30 cellular contexts compared by ENCODE assay signal in the genomic region with DNA sequence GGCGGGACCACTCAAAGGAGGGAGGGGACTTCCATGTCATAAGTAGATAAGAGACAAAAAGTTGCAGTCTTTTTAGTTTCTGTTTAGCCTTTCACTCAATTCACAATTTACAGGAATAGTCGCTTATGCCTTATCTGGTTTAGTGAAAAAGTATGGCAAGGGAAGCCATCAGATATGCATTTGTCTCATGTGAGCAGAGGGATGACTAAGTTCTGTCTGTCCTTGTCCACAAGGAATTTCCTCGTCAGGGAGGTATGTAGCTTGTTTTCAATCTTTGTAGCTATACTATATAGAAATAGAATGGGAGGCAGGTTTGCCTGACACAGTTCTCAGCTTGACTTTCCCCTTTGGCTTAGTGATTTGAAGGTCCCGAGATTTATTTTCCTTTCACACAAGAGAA.
A peak's percentile ranks its signal among the peaks of the same experiment; 100 is the strongest.
DNase-seq lines count a peak whose midpoint lies in the region; ATAC-seq, FAIRE-seq and TF ChIP-seq lines count a peak whose summit lies in the region.
"Had no signal": no experiment of that assay in that cellular context is flagged by ENCODE, and none has a peak within 500 bp of the region (broad histone marks: within the 10 kb centered on the region; RNA-seq: fewer than 3 reads in every experiment).

No MANE protein-coding gene starts in this region.

- TF ChIP-seq CTCF in 22Rv1 (IDR thresholded peaks at IDR 0.05) (no peak), astrocyte (IDR thresholded peaks at IDR 0.05; ENCODE audit: insufficient read depth, low read depth, low read length) (no peak), CD14-positive monocyte (IDR thresholded peaks at IDR 0.05) (no peak)

- peak; percentile 13 for FAIRE-seq in astrocyte (lab: Jason Lieb, UNC)
- FAIRE-seq: A204.1, G401.6, K562 had no signal

- H3K4me2 ChIP-seq in astrocyte (ENCODE audit: low read length) = no peak overlapping the region

- H4K20me1 ChIP-seq in astrocyte (ENCODE audit: insufficient read depth, low read length) = no peaks in the 10 kb centered on the region

- H3K4me1 Mint-ChIP-seq in astrocyte (ENCODE audit: low read depth, unreplicated experiment) (peaks cover 28% of the 10 kb centered on the region), CD14-positive monocyte (no peaks in the 10 kb centered on the region)
- H3K4me1 Mint-ChIP-seq: activated CD4-positive, alpha-beta T cell treated with anti-CD3 and anti-CD28 coated beads, Interleukin-2, amount 10 ng/mL, durations not matched to agents 7 days and 5 days; B cell; CD8-positive, alpha-beta memory T cell; stimulated activated naive B cell treated with anti-CD40 and anti-IgM and Interleukin-4, amounts not matched to agents 10 μg/mL and 1 μg/mL and 100 μg/mL, for 72 hours had no signal

- H3K27me3 ChIP-seq in astrocyte (ENCODE audit: insufficient read depth, low read length) = no peaks in the 10 kb centered on the region
- H3K27me3 ChIP-seq: heart right ventricle, sigmoid colon, suprapubic skin had no signal

- H3K4me1 ChIP-seq in astrocyte (ENCODE audit: insufficient read depth, low read length) = peaks cover 12% of the 10 kb centered on the region
- H3K4me1 ChIP-seq: HAP-1, heart right ventricle, prostate gland, sigmoid colon, suprapubic skin had no signal

- H3K27me3 Mint-ChIP-seq in astrocyte (ENCODE audit: low read depth, unreplicated experiment) (no peaks in the 10 kb centered on the region), CD14-positive monocyte (ENCODE audit: low read depth in 3 of 3) (no peaks in the 10 kb centered on the region)
- H3K27me3 Mint-ChIP-seq: activated CD4-positive, alpha-beta T cell treated with anti-CD3 and anti-CD28 coated beads, Interleukin-2, amount 10 ng/mL, durations not matched to agents 7 days and 5 days; activated T-cell treated with anti-CD3 and anti-CD28 coated beads, Interleukin-2, amount 50 U/mL, for 24 hours; B cell; CD8-positive, alpha-beta memory T cell; stimulated activated naive B cell treated with anti-CD40 and anti-IgM and Interleukin-4, amounts not matched to agents 10 μg/mL and 1 μg/mL and 100 μg/mL, for 72 hours had no signal

- no peak overlapping the region for H3K9ac ChIP-seq in astrocyte (ENCODE audit: low read length)

- H3K79me2 ChIP-seq in astrocyte (ENCODE audit: insufficient read depth, low read length) = no peaks in the 10 kb centered on the region

- peak overlapping the region; percentile 8; the same call in 1 of the 2 replicates for H3K27ac ChIP-seq in 22Rv1
- H3K27ac ChIP-seq in astrocyte (ENCODE audit: low read depth, low read length) = no peak overlapping the region
- H3K27ac ChIP-seq: epithelial cell of prostate, heart right ventricle, prostate gland, sigmoid colon, suprapubic skin, VCaP had no signal

- H3K36me3 ChIP-seq in astrocyte (ENCODE audit: insufficient read depth, low read length) = no peaks in the 10 kb centered on the region
- H3K36me3 ChIP-seq: HAP-1, heart right ventricle, prostate gland, sigmoid colon, suprapubic skin had no signal

- H3K4me3 ChIP-seq in astrocyte (ENCODE audit: insufficient read depth, low read depth, low read length) = no peak overlapping the region
- H3K4me3 ChIP-seq: HAP-1, heart right ventricle, K562, prostate gland, sigmoid colon, suprapubic skin had no signal

- H3K27ac Mint-ChIP-seq in astrocyte (ENCODE audit: unreplicated experiment) = peak overlapping the region; percentile 80
- H3K27ac Mint-ChIP-seq in CD14-positive monocyte = no peak overlapping the region
- H3K27ac Mint-ChIP-seq: activated CD4-positive, alpha-beta T cell treated with anti-CD3 and anti-CD28 coated beads, Interleukin-2, amount 10 ng/mL, durations not matched to agents 7 days and 5 days; activated T-cell treated with anti-CD3 and anti-CD28 coated beads, Interleukin-2, amount 50 U/mL, for 24 hours; B cell; CD8-positive, alpha-beta memory T cell; stimulated activated naive B cell treated with anti-CD40 and anti-IgM and Interleukin-4, amounts not matched to agents 10 μg/mL and 1 μg/mL and 100 μg/mL, for 72 hours; T-helper 2 cell treated with Interferon-gamma antibody and Interleukin-4, amounts not matched to agents 5 μg/mL and 100 μg/mL, for 36 hours had no signal

- intact Hi-C loops in CD14-positive monocyte (cut with micrococcal nuclease) = no loop called here

- H2AFZ ChIP-seq in astrocyte (ENCODE audit: low read depth, low read length) = no peak overlapping the region

- H3K36me3 Mint-ChIP-seq in astrocyte (ENCODE audit: low read depth, unreplicated experiment) (no peaks in the 10 kb centered on the region), CD14-positive monocyte (no peaks in the 10 kb centered on the region)
- H3K36me3 Mint-ChIP-seq: CD8-positive, alpha-beta memory T cell; stimulated activated naive B cell treated with anti-CD40 and anti-IgM and Interleukin-4, amounts not matched to agents 10 μg/mL and 1 μg/mL and 100 μg/mL, for 72 hours had no signal

- H3K9me3 Mint-ChIP-seq in astrocyte (ENCODE audit: unreplicated experiment) (no peaks in the 10 kb centered on the region), CD14-positive monocyte (peaks cover 2 to 11% (median 10%) of the 10 kb centered on the region in 7 donors)

- no peak for ATAC-seq in activated CD4-positive, CD25-positive, alpha-beta regulatory T cell treated with anti-CD3 and anti-CD28 coated beads, Interleukin-2, amount 50 U/mL, for 24 hours
- ATAC-seq: heart right ventricle; K562; stimulated activated naive B cell treated with anti-CD40 and anti-IgM and Interleukin-4, amounts not matched to agents 10 μg/mL and 1 μg/mL and 100 μg/mL, for 72 hours had no signal

- H3K4me3 Mint-ChIP-seq in astrocyte (ENCODE audit: unreplicated experiment) (peak overlapping the region; percentile 15), CD14-positive monocyte (no peak overlapping the region)
- H3K4me3 Mint-ChIP-seq: activated CD4-positive, alpha-beta T cell treated with anti-CD3 and anti-CD28 coated beads, Interleukin-2, amount 10 ng/mL, durations not matched to agents 7 days and 5 days; activated T-cell treated with anti-CD3 and anti-CD28 coated beads, Interleukin-2, amount 50 U/mL, for 24 hours; B cell; CD8-positive, alpha-beta memory T cell; stimulated activated naive B cell treated with anti-CD40 and anti-IgM and Interleukin-4, amounts not matched to agents 10 μg/mL and 1 μg/mL and 100 μg/mL, for 72 hours; T-helper 2 cell treated with Interferon-gamma antibody and Interleukin-4, amounts not matched to agents 5 μg/mL and 100 μg/mL, for 36 hours had no signal

- peak; percentile 8 for DNase-seq in HCEC 1CT
- peak; percentile 48 for DNase-seq in astrocyte (ENCODE audit: low read depth)
- DNase-seq in kidney tubule cell (ENCODE audit: low spot score) = peak; percentile 51
- DNase-seq in SW 1271 (lab: John Stamatoyannopoulos, UW) = no peak
- DNase-seq in iPS-NIHi7 (ENCODE audit: extremely low spot score) = no peak
- no peak for DNase-seq in CD14-positive monocyte (ENCODE audit: low spot score)
- DNase-seq: activated CD4-positive, alpha-beta T cell treated with anti-CD3 and anti-CD28 coated beads, Interleukin-2, amount 10 ng/mL, durations not matched to agents 7 days and 5 days; activated gamma-delta T cell treated with Interleukin-2 at 50 U/mL for 16 hours; activated T-cell treated with anti-CD3 and anti-CD28 coated beads, Interleukin-2, amount 50 U/mL, for 24 hours; CD8-positive, alpha-beta memory T cell; DMS 273 treated with DMSO at 0.1 percent for 48 hours; heart right ventricle; NCI-H1105; NCI-H1930; NCI-H748 treated with DMSO at 0.1 percent for 48 hours; sigmoid colon; stimulated activated CD4-positive, alpha-beta T cell treated with anti-CD3 and anti-CD28 coated beads, Interleukin-15, amount 100 ng/mL, for 24 hours; stimulated activated naive B cell treated with anti-CD40 and anti-IgM and Interleukin-4, amounts not matched to agents 10 μg/mL and 1 μg/mL and 100 μg/mL, for 72 hours had no signal

- H3K9me3 ChIP-seq in astrocyte (ENCODE audit: insufficient read depth, low read depth, low read length) = no peaks in the 10 kb centered on the region
- H3K9me3 ChIP-seq: HAP-1, heart right ventricle, prostate gland, sigmoid colon, suprapubic skin had no signal

Comparison
In these comparisons a context has a peak if more than half of its experiments do, and no peak if none do; other contexts are left out.
1. DNase-seq: peak in HCEC 1CT (single experiment), astrocyte (single experiment) and kidney tubule cell (single experiment); none in SW 1271 (0 of 2), iPS-NIHi7 (single experiment) and CD14-positive monocyte (single experiment).